Comparison of ENCODE assay signal across 25 cellular contexts in genomic region chr13:25463496-25463895, GRCh38.
DNase-seq lines count a peak whose midpoint lies in the region; ATAC-seq, FAIRE-seq and TF ChIP-seq lines count a peak whose summit lies in the region.
"Had no signal": no experiment of that assay in that cellular context is flagged by ENCODE, and none has a peak within 500 bp of the region (broad histone marks: within the 10 kb centered on the region; RNA-seq: fewer than 3 reads in every experiment).

No MANE protein-coding gene starts in this region.

- H3K4me3 ChIP-seq in mammary epithelial cell (replicated peaks in 1 of 3; ENCODE audit: insufficient read depth in 1 of 3, low read depth in 2 of 3, low read length in 3 of 3): no peak overlapping the region
- no peak overlapping the region for H3K4me3 ChIP-seq in keratinocyte (ENCODE audit: control insufficient read depth in 2 of 3, extremely low read depth in 1 of 3, insufficient read depth in 2 of 3, low read depth in 1 of 3, low read length in 3 of 3)
- H3K4me3 ChIP-seq in GM23338: no peak overlapping the region
- no peak overlapping the region for H3K4me3 ChIP-seq in tibial artery
- H3K4me3 ChIP-seq: colonic mucosa, SJCRH30, upper lobe of right lung had no signal

- no peaks in the 10 kb centered on the region for H3K9me1 ChIP-seq in keratinocyte (ENCODE audit: control insufficient read depth, extremely low read depth, insufficient read depth, low read length)

- H3K27ac ChIP-seq in mammary epithelial cell (ENCODE audit: insufficient read depth, low read depth, low read length) (peak overlapping the region; percentile 59), keratinocyte (ENCODE audit: control insufficient read depth, insufficient read depth, low read length) (no peak overlapping the region), GM23338 (ENCODE audit: low read depth) (no peak overlapping the region), tibial artery (no peak overlapping the region)
- H3K27ac ChIP-seq: colonic mucosa, SJCRH30, upper lobe of right lung had no signal

- H3K4me3 Mint-ChIP-seq in GM23338: no peak overlapping the region
- H3K4me3 Mint-ChIP-seq: activated CD4-positive, alpha-beta T cell treated with anti-CD3 and anti-CD28 coated beads, Interleukin-2, amount 10 ng/mL, durations not matched to agents 7 days and 5 days; activated naive CD8-positive, alpha-beta T cell treated with anti-CD3 and anti-CD28 coated beads, Interleukin-2, amount 10 ng/mL, durations not matched to agents 7 days and 5 days; brain; nephron; T-helper 1 cell treated with Interleukin-12 subunit alpha and Interleukin-12 subunit beta and Interleukin-4 antibody, amounts not matched to agents 30 μg/mL and 1 μg/mL, for 36 hours had no signal

- H3K79me2 ChIP-seq in mammary epithelial cell (ENCODE audit: insufficient read depth, low read length) (no peaks in the 10 kb centered on the region), keratinocyte (ENCODE audit: control insufficient read depth, insufficient read depth, low read length) (no peaks in the 10 kb centered on the region), GM23338 (replicated peaks; ENCODE audit: insufficient read depth) (no peaks in the 10 kb centered on the region)

- WGBS in mammary epithelial cell (ENCODE audit: low coverage, missing lambda C conversion rate): 3% methylated on average over 3 of the region's 3 CpGs

- no peak for ATAC-seq in GM23338
- ATAC-seq: left ventricle myocardium superior, sciatic nerve, upper lobe of right lung had no signal

- DNase-seq in AG08396 (ENCODE audit: low spot score) (peak; percentile 49), LHCN-M2 (ENCODE audit: low read depth) (peak; percentile 43), mammary epithelial cell (peak; percentile 75), keratinocyte (ENCODE audit: low read depth, low spot score) (no peak), GM23338 (ENCODE audit: low spot score) (no peak), NCI-H2107 treated with DMSO at 0.1 percent for 48 hours (lab: John Stamatoyannopoulos, UW; ENCODE audit: unreplicated experiment) (no peak), tibial artery (no peak), NCI-H2081 (lab: John Stamatoyannopoulos, UW) (no peak)
- DNase-seq: activated CD4-positive, alpha-beta T cell treated with anti-CD3 and anti-CD28 coated beads, Interleukin-2, amount 10 ng/mL, durations not matched to agents 7 days and 5 days; activated naive CD8-positive, alpha-beta T cell treated with anti-CD3 and anti-CD28 coated beads, Interleukin-2, amount 10 ng/mL, durations not matched to agents 7 days and 5 days; colonic mucosa; head of caudate nucleus; left ventricle myocardium superior; NCI-H1105 treated with DMSO at 0.1 percent for 48 hours; NCI-H2081 treated with DMSO at 0.1 percent for 48 hours; NCI-H446 treated with DMSO at 0.1 percent for 48 hours; SJCRH30; stimulated activated CD4-positive, alpha-beta T cell treated with anti-CD3 and anti-CD28 coated beads, Interleukin-15, amount 100 ng/mL, for 24 hours; upper lobe of right lung had no signal

- no peaks in the 10 kb centered on the region for H3K9me2 ChIP-seq in GM23338 (ENCODE audit: insufficient read depth)

- no peaks in the 10 kb centered on the region for H3F3A ChIP-seq in GM23338 (replicated peaks; ENCODE audit: low read depth)

- intact Hi-C loops in mammary epithelial cell (cut with micrococcal nuclease) (no loop called here), tibial artery (cut with DNase I; ENCODE audit: low total_unique reads) (no loop called here)

- peak overlapping the region; percentile 34 for H2AFZ ChIP-seq in mammary epithelial cell (ENCODE audit: low read depth, low read length)
- H2AFZ ChIP-seq in keratinocyte (ENCODE audit: control insufficient read depth, low read length): peak overlapping the region; percentile 47
- no peak overlapping the region for H2AFZ ChIP-seq in GM23338

- peak overlapping the region; percentile 48 for H3K4me2 ChIP-seq in mammary epithelial cell (ENCODE audit: insufficient read depth, low read depth, low read length)
- peak overlapping the region; percentile 61 for H3K4me2 ChIP-seq in keratinocyte (ENCODE audit: control insufficient read depth, extremely low read depth, insufficient read depth, low read depth, low read length)
- no peak overlapping the region for H3K4me2 ChIP-seq in GM23338

- in situ Hi-C loops in mammary epithelial cell (cut with MboI; ENCODE audit: low sequenced_read_pairs in 2 of 2): no loop called here

- TF ChIP-seq CTCF in mammary epithelial cell (conservative IDR thresholded peaks at IDR 0.05 in 1 of 2, IDR thresholded peaks at IDR 0.05 in 1 of 2; ENCODE audit: extremely low read depth in 1 of 2, insufficient read depth in 1 of 2, low read depth in 1 of 2, low read length in 2 of 2): no peak
- no peak for TF ChIP-seq CTCF in keratinocyte (optimal IDR thresholded peaks at IDR 0.05 in 1 of 3, IDR thresholded peaks at IDR 0.05 in 1 of 3, conservative IDR thresholded peaks at IDR 0.05 in 1 of 3; ENCODE audit: extremely low read depth in 1 of 3, insufficient read depth in 2 of 3, low read length in 3 of 3)
- TF ChIP-seq CTCF in GM23338 (conservative IDR thresholded peaks at IDR 0.05; ENCODE audit: low read depth in 2 of 2): no peak
- no peak for TF ChIP-seq CTCF in tibial artery (IDR thresholded peaks at IDR 0.05)

- peaks cover 9% of the 10 kb centered on the region for H3K27me3 Mint-ChIP-seq in GM23338 (ENCODE audit: insufficient read depth, low read depth, poor library complexity)

- CTCF ChIA-PET in mammary epithelial cell (lab: Charles Lee; ENCODE audit: low non-redundant PET): interaction anchor here (0.6 kb wide), 1 partner anchor 650 kb away, joined by 7 read pairs; no protein-coding TSS in a partner anchor

- H4K20me1 ChIP-seq in mammary epithelial cell (ENCODE audit: insufficient read depth, low read length) (no peaks in the 10 kb centered on the region), keratinocyte (ENCODE audit: control insufficient read depth, extremely low read depth, insufficient read depth, low read length) (no peaks in the 10 kb centered on the region), GM23338 (replicated peaks; ENCODE audit: insufficient read depth) (no peaks in the 10 kb centered on the region)

- H3K9ac ChIP-seq in mammary epithelial cell (ENCODE audit: insufficient read depth, low read length): no peak overlapping the region
- H3K9ac ChIP-seq in keratinocyte (ENCODE audit: control insufficient read depth, extremely low read depth, insufficient read depth, low read length): no peak overlapping the region

- H3K4me1 Mint-ChIP-seq in GM23338: peaks cover 3% of the 10 kb centered on the region; the same call in 1 of the 3 replicates
- H3K4me1 Mint-ChIP-seq: activated CD4-positive, alpha-beta T cell treated with anti-CD3 and anti-CD28 coated beads, Interleukin-2, amount 10 ng/mL, durations not matched to agents 7 days and 5 days; activated naive CD8-positive, alpha-beta T cell treated with anti-CD3 and anti-CD28 coated beads, Interleukin-2, amount 10 ng/mL, durations not matched to agents 7 days and 5 days; brain; CD14-positive monocyte; nephron had no signal

- peak; percentile 84 for FAIRE-seq in keratinocyte (lab: Jason Lieb, UNC)
- FAIRE-seq: G401.6 had no signal

- H3K36me3 ChIP-seq in mammary epithelial cell (ENCODE audit: insufficient read depth, low read length): no peaks in the 10 kb centered on the region
- no peaks in the 10 kb centered on the region for H3K36me3 ChIP-seq in keratinocyte (ENCODE audit: control insufficient read depth in 2 of 2, extremely low read depth in 1 of 2, insufficient read depth in 2 of 2, low read length in 2 of 2)
- H3K36me3 ChIP-seq in GM23338 (ENCODE audit: insufficient read depth): no peaks in the 10 kb centered on the region
- no peaks in the 10 kb centered on the region for H3K36me3 ChIP-seq in tibial artery
- H3K36me3 ChIP-seq: colonic mucosa, SJCRH30, upper lobe of right lung had no signal

- H3K9me3 ChIP-seq in mammary epithelial cell (replicated peaks; ENCODE audit: insufficient read depth, low read length) (no peaks in the 10 kb centered on the region), keratinocyte (ENCODE audit: control insufficient read depth, low read depth, low read length) (no peaks in the 10 kb centered on the region), tibial artery (no peaks in the 10 kb centered on the region)
- H3K9me3 ChIP-seq: colonic mucosa, SJCRH30, upper lobe of right lung had no signal

- no peaks in the 10 kb centered on the region for H3K9me3 Mint-ChIP-seq in GM23338
- H3K9me3 Mint-ChIP-seq: activated CD4-positive, alpha-beta T cell treated with anti-CD3 and anti-CD28 coated beads, Interleukin-2, amount 10 ng/mL, durations not matched to agents 7 days and 5 days; activated naive CD8-positive, alpha-beta T cell treated with anti-CD3 and anti-CD28 coated beads, Interleukin-2, amount 10 ng/mL, durations not matched to agents 7 days and 5 days; nephron; T-helper 1 cell treated with Interleukin-12 subunit alpha and Interleukin-12 subunit beta and Interleukin-4 antibody, amounts not matched to agents 30 μg/mL and 1 μg/mL, for 36 hours had no signal

- dilution Hi-C loops in mammary epithelial cell (cut with HindIII; ENCODE audit: low sequenced_read_pairs) (no loop called here), keratinocyte (cut with MboI; ENCODE audit: extremely low pct_ligation_motif_present, low sequenced_read_pairs) (no loop called here)

- no TSS peak for BruUV-seq in mammary epithelial cell (replicated peaks; lab: Mats Ljungman, UMichigan)

- no peaks in the 10 kb centered on the region for H3K36me3 Mint-ChIP-seq in GM23338 (ENCODE audit: low read depth)
- H3K36me3 Mint-ChIP-seq: activated naive CD8-positive, alpha-beta T cell treated with anti-CD3 and anti-CD28 coated beads, Interleukin-2, amount 10 ng/mL, durations not matched to agents 7 days and 5 days; brain had no signal

- H3K27me3 ChIP-seq in mammary epithelial cell (ENCODE audit: insufficient read depth, low read length) (no peaks in the 10 kb centered on the region), keratinocyte (ENCODE audit: control insufficient read depth, extremely low read depth, insufficient read depth, low read length) (peaks cover 6% of the 10 kb centered on the region), GM23338 (ENCODE audit: insufficient read depth) (peaks cover 5% of the 10 kb centered on the region; the same call in 1 of the 2 replicates), tibial artery (peaks cover 0 to 7% of the 10 kb centered on the region in 2 donors)
- H3K27me3 ChIP-seq: colonic mucosa, SJCRH30 had no signal

- H3K4me1 ChIP-seq in mammary epithelial cell (ENCODE audit: insufficient read depth, low read length): peaks cover 40% of the 10 kb centered on the region
- H3K4me1 ChIP-seq in keratinocyte (ENCODE audit: control insufficient read depth, extremely low read depth, insufficient read depth, low read length): peaks cover 19% of the 10 kb centered on the region
- H3K4me1 ChIP-seq in GM23338 (ENCODE audit: insufficient read depth): no peaks in the 10 kb centered on the region
- H3K4me1 ChIP-seq in tibial artery: no peaks in the 10 kb centered on the region
- H3K4me1 ChIP-seq: colonic mucosa, SJCRH30, upper lobe of right lung had no signal

- no peak overlapping the region for H3K27ac Mint-ChIP-seq in GM23338
- H3K27ac Mint-ChIP-seq: activated CD4-positive, alpha-beta T cell treated with anti-CD3 and anti-CD28 coated beads, Interleukin-2, amount 10 ng/mL, durations not matched to agents 7 days and 5 days; activated naive CD8-positive, alpha-beta T cell treated with anti-CD3 and anti-CD28 coated beads, Interleukin-2, amount 10 ng/mL, durations not matched to agents 7 days and 5 days; brain; CD14-positive monocyte; nephron; T-helper 1 cell treated with Interleukin-12 subunit alpha and Interleukin-12 subunit beta and Interleukin-4 antibody, amounts not matched to agents 30 μg/mL and 1 μg/mL, for 36 hours had no signal

Comparison
In these comparisons a context has a peak if more than half of its experiments do, and no peak if none do; other contexts are left out.
1. DNase-seq: peak in AG08396 (single experiment), LHCN-M2 (single experiment) and mammary epithelial cell (single experiment); none in keratinocyte (single experiment), GM23338 (single experiment), NCI-H2107 treated with DMSO at 0.1 percent for 48 hours (single experiment), tibial artery (0 of 2) and NCI-H2081 (0 of 2).